16 cellular contexts compared by ENCODE assay signal in the genomic region with DNA sequence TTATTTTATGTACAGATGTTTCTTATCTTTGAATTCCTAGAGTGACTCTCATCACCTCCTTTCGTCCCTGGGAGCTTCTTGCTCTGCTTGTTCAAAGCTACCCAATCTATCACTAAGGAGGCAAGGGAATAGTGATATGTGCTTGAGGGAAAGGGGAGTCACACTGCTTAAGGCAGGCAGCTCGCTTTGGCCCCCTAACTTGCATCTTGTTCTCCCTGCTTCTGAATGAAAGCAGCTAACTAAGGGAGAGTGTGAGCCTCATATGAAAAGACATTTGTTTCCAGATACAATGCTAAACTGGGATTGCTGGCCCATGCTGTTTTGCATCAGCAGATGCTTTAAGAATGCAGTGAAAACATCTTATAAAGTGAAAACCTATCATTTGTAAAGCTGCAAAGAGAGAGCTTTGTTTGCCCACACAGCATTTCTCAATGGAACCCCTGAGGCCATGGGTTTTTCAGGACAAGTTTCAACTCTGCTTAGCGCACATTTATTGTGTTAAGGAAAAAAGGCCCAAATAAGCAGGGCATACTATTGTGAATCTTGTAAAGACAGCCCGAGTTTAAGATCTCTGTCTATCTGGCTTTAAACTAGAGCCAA.
"Had no signal": no experiment of that assay in that cellular context is flagged by ENCODE, and none has a peak within 500 bp of the region (broad histone marks: within the 10 kb centered on the region; RNA-seq: fewer than 3 reads in every experiment).

No MANE protein-coding gene starts in this region.

- ATAC-seq: activated CD4-positive, alpha-beta T cell treated with anti-CD3 and anti-CD28 coated beads for 36 hours; left lobe of liver; stimulated activated naive CD8-positive, alpha-beta T cell treated with anti-CD3 and anti-CD28 coated beads, Interleukin-15, Interleukin-2, amounts not matched to agents 100 U/mL and 50 U/mL, for 24 hours had no signal

- H3K9me3 ChIP-seq: esophagus muscularis mucosa, transverse colon, uterus had no signal

- H3K4me3 ChIP-seq: dorsolateral prefrontal cortex, esophagus muscularis mucosa, lung, transverse colon, uterus had no signal

- H3K27me3 ChIP-seq: esophagus muscularis mucosa, transverse colon, uterus had no signal

- H3K4me1 Mint-ChIP-seq: activated CD4-positive, alpha-beta T cell treated with anti-CD3 and anti-CD28 coated beads for 36 hours had no signal

- H3K4me3 Mint-ChIP-seq: activated CD4-positive, alpha-beta memory T cell treated with anti-CD3 and anti-CD28 coated beads for 36 hours; activated CD4-positive, alpha-beta T cell treated with anti-CD3 and anti-CD28 coated beads for 36 hours; activated naive CD8-positive, alpha-beta T cell; mesothelial cell of epicardium; nephron had no signal

- H3K27ac Mint-ChIP-seq: activated CD4-positive, alpha-beta memory T cell treated with anti-CD3 and anti-CD28 coated beads for 36 hours; activated CD4-positive, alpha-beta T cell treated with anti-CD3 and anti-CD28 coated beads for 36 hours; activated naive CD8-positive, alpha-beta T cell; mesothelial cell of epicardium; nephron; progenitor cell of endocrine pancreas had no signal

- H3K36me3 Mint-ChIP-seq: activated CD4-positive, alpha-beta memory T cell treated with anti-CD3 and anti-CD28 coated beads for 36 hours; activated naive CD8-positive, alpha-beta T cell; mesothelial cell of epicardium had no signal

- H3K27me3 Mint-ChIP-seq: activated CD4-positive, alpha-beta memory T cell treated with anti-CD3 and anti-CD28 coated beads for 36 hours; activated CD4-positive, alpha-beta T cell treated with anti-CD3 and anti-CD28 coated beads for 36 hours; activated naive CD8-positive, alpha-beta T cell; progenitor cell of endocrine pancreas had no signal

- H3K9me3 Mint-ChIP-seq: activated CD4-positive, alpha-beta memory T cell treated with anti-CD3 and anti-CD28 coated beads for 36 hours; mesothelial cell of epicardium; nephron had no signal

- H3K4me1 ChIP-seq: transverse colon, uterus had no signal

- DNase-seq: activated CD4-positive, alpha-beta memory T cell treated with anti-CD3 and anti-CD28 coated beads for 36 hours; activated CD4-positive, alpha-beta T cell treated with anti-CD3 and anti-CD28 coated beads for 36 hours; amniotic stem cell; dorsolateral prefrontal cortex; kidney; stimulated activated CD4-positive, alpha-beta T cell treated with anti-CD3 and anti-CD28 coated beads, Interleukin-2, amount 100 ng/mL, for 24 hours; stimulated activated naive CD8-positive, alpha-beta T cell treated with anti-CD3 and anti-CD28 coated beads, Interleukin-15, Interleukin-2, amounts not matched to agents 100 U/mL and 50 U/mL, for 24 hours; transverse colon; uterus had no signal

- H3K36me3 ChIP-seq: esophagus muscularis mucosa, transverse colon, uterus had no signal

- H3K27ac ChIP-seq: dorsolateral prefrontal cortex, esophagus muscularis mucosa, transverse colon, uterus had no signal
